ENCODE assay signal across 23 cellular contexts in genomic region chr5:41681820-41682219, GRCh38.
DNase-seq lines count a peak whose midpoint lies in the region; ATAC-seq, FAIRE-seq and TF ChIP-seq lines count a peak whose summit lies in the region.
"Had no signal": no experiment of that assay in that cellular context is flagged by ENCODE, and none has a peak within 500 bp of the region (broad histone marks: within the 10 kb centered on the region; RNA-seq: fewer than 3 reads in every experiment).

No MANE protein-coding gene starts in this region.

- no peak for FAIRE-seq in small intestine (lab: Jason Lieb, UNC)
- FAIRE-seq: A549, D721Med, GM12878, GM12892, GM18507 had no signal

- intact Hi-C loops in head of caudate nucleus (cut with DNase I) = no loop called here

- DNase-seq in EH (ENCODE audit: low read depth) = peak; percentile 1
- DNase-seq in SK-MEL-5 (ENCODE audit: low read depth, low spot score) = peak; percentile 67
- DNase-seq in choroid plexus epithelial cell (ENCODE audit: low read depth) = peak; percentile 3
- DNase-seq in foreskin melanocyte = peak; percentile 52
- DNase-seq in small intestine = no peak
- DNase-seq in head of caudate nucleus = no peak
- DNase-seq: AML-193; Caco-2; Calu3; CD4-positive, alpha-beta T cell; CD8-positive, alpha-beta T cell; DMS79 treated with DMSO at 0.1 percent for 48 hours; EL; GDM1 had no signal

- no peaks in the 10 kb centered on the region for H3K36me3 ChIP-seq in small intestine (ENCODE audit: control insufficient read depth in 2 of 2, insufficient read depth in 2 of 2, low read length in 2 of 2)
- H3K36me3 ChIP-seq: BLaER1 treated with 17β-estradiol and CSF1 and Interleukin-3, amounts not matched to agents 10 nM and 100 nM had no signal

- in situ Hi-C loops in SK-MEL-5 (cut with HindIII; ENCODE audit: low pct_unique_long_range_greater_than_20kb, low sequenced_read_pairs) = no loop called here

- TF ChIP-seq CTCF in choroid plexus epithelial cell (conservative IDR thresholded peaks at IDR 0.05; ENCODE audit: low read depth, low read length) = no peak

- no peaks in the 10 kb centered on the region for H3K4me1 ChIP-seq in small intestine (ENCODE audit: control insufficient read depth in 2 of 2, insufficient read depth in 1 of 2, low read depth in 1 of 2, low read length in 1 of 2)
- H3K4me1 ChIP-seq: A549; BLaER1 treated with 17β-estradiol and CSF1 and Interleukin-3, amounts not matched to agents 10 nM and 100 nM; Caco-2 had no signal

- no peaks in the 10 kb centered on the region for H3K27me3 ChIP-seq in small intestine (ENCODE audit: control insufficient read depth in 2 of 2, insufficient read depth in 2 of 2, low read length in 2 of 2)
- H3K27me3 ChIP-seq: BLaER1 treated with 17β-estradiol and CSF1 and Interleukin-3, amounts not matched to agents 10 nM and 100 nM had no signal

- H3K4me3 ChIP-seq in choroid plexus epithelial cell (ENCODE audit: low read depth, low read length) (no peak overlapping the region), small intestine (ENCODE audit: low read depth in 1 of 2, low read length in 2 of 2) (no peak overlapping the region)
- H3K4me3 ChIP-seq: A549; BLaER1 treated with 17β-estradiol and CSF1 and Interleukin-3, amounts not matched to agents 10 nM and 100 nM; GM12878 had no signal

- H3K9me3 ChIP-seq in small intestine (ENCODE audit: control insufficient read depth, low read depth) = no peaks in the 10 kb centered on the region

- 45 to 61% (median 56%) methylated on average over 1 of the region's 1 CpG for WGBS in small intestine, 3 donors

- no peak for ATAC-seq in GM21576 (IDR thresholded peaks at IDR 0.05; ENCODE audit: unreplicated experiment)
- ATAC-seq: A549; CD8-positive, alpha-beta T cell; GM12878 had no signal

- H3K27ac ChIP-seq in small intestine (ENCODE audit: low read depth in 1 of 2, low read length in 1 of 2) = no peak overlapping the region
- H3K27ac ChIP-seq: 22Rv1; A549; BLaER1 treated with 17β-estradiol and CSF1 and Interleukin-3, amounts not matched to agents 10 nM and 100 nM; C4-2B had no signal

Comparison
In these comparisons a context has a peak if more than half of its experiments do, and no peak if none do; other contexts are left out.
1. DNase-seq: peak in EH (single experiment), SK-MEL-5 (single experiment), choroid plexus epithelial cell (single experiment) and foreskin melanocyte (single experiment); none in small intestine (single experiment) and head of caudate nucleus (0 of 42).